In genomic region chr2:95356821-95357700, GRCh38 we compare ENCODE assay signal across 19 cellular contexts. TPM values are rescaled to one million over a fixed set of nuclear protein-coding genes. Genes with fewer than 3 reads are reported as not detected.
"Had no signal": no experiment of that assay in that cellular context is flagged by ENCODE, and none has a peak within 500 bp of the region (broad histone marks: within the 10 kb centered on the region; RNA-seq: fewer than 3 reads in every experiment).

No MANE protein-coding gene starts in this region.

- H3K36me3 ChIP-seq: gastroesophageal sphincter, left ventricle myocardium inferior, vagina had no signal

- H3K9me3 ChIP-seq: body of pancreas, gastroesophageal sphincter, SK-N-SH, vagina had no signal

- H3K4me1 Mint-ChIP-seq: activated CD4-positive, alpha-beta T cell treated with anti-CD3 and anti-CD28 coated beads, Interleukin-2, amount 10 ng/mL, durations not matched to agents 7 days and 5 days; activated naive CD8-positive, alpha-beta T cell treated with anti-CD3 and anti-CD28 coated beads for 36 hours; nephron progenitor cell; stimulated activated effector memory CD8-positive, alpha-beta T cell treated with anti-CD3 and anti-CD28 coated beads, Interleukin-12 subunit alpha, Interleukin-12 subunit beta, amount 100 ng/mL, for 72 hours; T-cell had no signal

- H3K4me3 ChIP-seq: body of pancreas, gastroesophageal sphincter, left ventricle myocardium inferior, vagina had no signal

- DNase-seq: activated CD4-positive, alpha-beta T cell treated with anti-CD3 and anti-CD28 coated beads, Interleukin-2, amount 10 ng/mL, durations not matched to agents 7 days and 5 days; activated gamma-delta T cell; activated naive CD8-positive, alpha-beta T cell treated with anti-CD3 and anti-CD28 coated beads for 36 hours; activated T-cell treated with anti-CD3 and anti-CD28 coated beads, Interleukin-2, amount 50 U/mL, for 4 hours; amygdala; body of pancreas; central memory CD4-positive, alpha-beta T cell; left ventricle myocardium inferior; mesenchymal stem cell; nephron progenitor cell; SK-N-SH; stimulated activated CD4-positive, alpha-beta T cell treated with anti-CD3 and anti-CD28 coated beads, Interleukin-12 subunit alpha, Interleukin-12 subunit beta, amount 100 ng/mL, for 4 hours; stimulated activated CD4-positive, alpha-beta T cell treated with anti-CD3 and anti-CD28 coated beads, Interleukin-2, amount 100 ng/mL, for 24 hours; T-cell; T-helper 9 cell had no signal

- ATAC-seq: activated T-cell treated with anti-CD3 and anti-CD28 coated beads, Interleukin-2, amount 50 U/mL, for 4 hours; body of pancreas; gastroesophageal sphincter; stimulated activated effector memory CD8-positive, alpha-beta T cell treated with anti-CD3 and anti-CD28 coated beads, Interleukin-12 subunit alpha, Interleukin-12 subunit beta, amount 100 ng/mL, for 72 hours; T-cell had no signal

- H3K27me3 ChIP-seq: body of pancreas, gastroesophageal sphincter, vagina had no signal

- H3K27ac Mint-ChIP-seq: activated CD4-positive, alpha-beta T cell treated with anti-CD3 and anti-CD28 coated beads, Interleukin-2, amount 10 ng/mL, durations not matched to agents 7 days and 5 days; activated naive CD8-positive, alpha-beta T cell treated with anti-CD3 and anti-CD28 coated beads for 36 hours; dendritic cell treated with granulocyte-macrophage colony-stimulating factor and Interleukin-4, amounts not matched to agents 40 ng/mL and 50 ng/mL, for 4 days; nephron progenitor cell; stimulated activated effector memory CD8-positive, alpha-beta T cell treated with anti-CD3 and anti-CD28 coated beads, Interleukin-12 subunit alpha, Interleukin-12 subunit beta, amount 100 ng/mL, for 72 hours; T-cell had no signal

- H3K27me3 Mint-ChIP-seq: activated naive CD8-positive, alpha-beta T cell treated with anti-CD3 and anti-CD28 coated beads for 36 hours had no signal

- H3K9me3 Mint-ChIP-seq: activated CD4-positive, alpha-beta T cell treated with anti-CD3 and anti-CD28 coated beads, Interleukin-2, amount 10 ng/mL, durations not matched to agents 7 days and 5 days; activated naive CD8-positive, alpha-beta T cell treated with anti-CD3 and anti-CD28 coated beads for 36 hours; activated T-cell treated with anti-CD3 and anti-CD28 coated beads, Interleukin-2, amount 50 U/mL, for 4 hours; dendritic cell treated with granulocyte-macrophage colony-stimulating factor and Interleukin-4, amounts not matched to agents 40 ng/mL and 50 ng/mL, for 4 days; stimulated activated effector memory CD8-positive, alpha-beta T cell treated with anti-CD3 and anti-CD28 coated beads, Interleukin-12 subunit alpha, Interleukin-12 subunit beta, amount 100 ng/mL, for 72 hours; T-cell had no signal

- H3K27ac ChIP-seq: body of pancreas, gastroesophageal sphincter, left ventricle myocardium inferior, vagina had no signal

- H3K4me3 Mint-ChIP-seq: activated CD4-positive, alpha-beta T cell treated with anti-CD3 and anti-CD28 coated beads, Interleukin-2, amount 10 ng/mL, durations not matched to agents 7 days and 5 days; activated naive CD8-positive, alpha-beta T cell treated with anti-CD3 and anti-CD28 coated beads for 36 hours; activated T-cell treated with anti-CD3 and anti-CD28 coated beads, Interleukin-2, amount 50 U/mL, for 4 hours; dendritic cell treated with granulocyte-macrophage colony-stimulating factor and Interleukin-4, amounts not matched to agents 40 ng/mL and 50 ng/mL, for 4 days; nephron progenitor cell; stimulated activated effector memory CD8-positive, alpha-beta T cell treated with anti-CD3 and anti-CD28 coated beads, Interleukin-12 subunit alpha, Interleukin-12 subunit beta, amount 100 ng/mL, for 72 hours; T-cell had no signal

- H3K4me1 ChIP-seq: body of pancreas, left ventricle myocardium inferior had no signal

- H3K36me3 Mint-ChIP-seq: activated naive CD8-positive, alpha-beta T cell treated with anti-CD3 and anti-CD28 coated beads for 36 hours; stimulated activated effector memory CD8-positive, alpha-beta T cell treated with anti-CD3 and anti-CD28 coated beads, Interleukin-12 subunit alpha, Interleukin-12 subunit beta, amount 100 ng/mL, for 72 hours; T-cell had no signal

RNA-seq across cellular contexts. Expression of gene KCNIP3, which starts 59.9 kb away (rescaled TPM):
- total RNA-seq: activated CD4-positive, alpha-beta T cell treated with anti-CD3 and anti-CD28 coated beads, Interleukin-2, amount 10 ng/mL, durations not matched to agents 7 days and 5 days; activated naive CD8-positive, alpha-beta T cell treated with anti-CD3 and anti-CD28 coated beads for 36 hours; activated T-cell treated with anti-CD3 and anti-CD28 coated beads, Interleukin-2, amount 50 U/mL, for 4 hours; T-cell had no signal
